In the genomic region with DNA sequence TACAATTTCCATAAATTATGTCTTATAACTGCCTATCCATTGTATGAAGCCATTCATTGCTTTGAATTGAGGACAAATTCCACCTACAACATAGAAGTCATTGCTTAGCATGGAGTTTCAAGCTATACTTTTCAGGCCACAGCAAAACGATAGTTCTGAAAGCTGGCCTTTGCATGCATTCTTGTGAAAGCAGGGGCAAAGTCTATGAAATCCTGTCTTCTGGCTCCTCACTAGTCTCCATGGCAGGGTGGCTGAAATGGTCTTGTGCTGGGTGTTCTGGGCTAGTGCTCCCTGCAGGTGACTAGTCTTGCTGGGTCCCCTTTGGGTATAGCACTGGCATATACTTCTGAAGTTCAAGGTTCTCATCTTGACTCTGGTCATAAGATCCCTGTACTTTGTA, we compare ENCODE assay signal across 13 cellular contexts.
DNase-seq lines count a peak whose midpoint lies in the region; ATAC-seq and TF ChIP-seq lines count a peak whose summit lies in the region.
"Had no signal": no experiment of that assay in that cellular context is flagged by ENCODE, and none has a peak within 500 bp of the region (broad histone marks: within the 10 kb centered on the region; RNA-seq: fewer than 3 reads in every experiment).

No MANE protein-coding gene starts in this region.

- H3K79me1 ChIP-seq in mesenchymal stem cell (replicated peaks; ENCODE audit: low read length, poor library complexity, severe bottlenecking) = no peaks in the 10 kb centered on the region

- no peaks in the 10 kb centered on the region for H3K27me3 ChIP-seq in mesenchymal stem cell (ENCODE audit: control insufficient read depth in 1 of 2, insufficient read depth in 1 of 2, low read length in 2 of 2)

- no peak for TF ChIP-seq CTCF in endothelial cell (IDR thresholded peaks at IDR 0.05; ENCODE audit: unreplicated experiment)

- peak overlapping the region; percentile 65 for H3K27ac Mint-ChIP-seq in endothelial cell (ENCODE audit: unreplicated experiment)
- H3K27ac Mint-ChIP-seq: CD4-positive, alpha-beta T cell had no signal

- H3K4me1 Mint-ChIP-seq in endothelial cell (ENCODE audit: unreplicated experiment) = peaks cover 11% of the 10 kb centered on the region

- no peaks in the 10 kb centered on the region for H3K36me3 ChIP-seq in mesenchymal stem cell (ENCODE audit: control insufficient read depth in 1 of 2, insufficient read depth in 2 of 2, low read depth in 1 of 2, low read length in 2 of 2)
- H3K36me3 ChIP-seq: HAP-1 had no signal

- WGBS in mesenchymal stem cell = 100% methylated on average over 1 of the region's 1 CpG

- ATAC-seq in GM21528 (IDR thresholded peaks at IDR 0.05; ENCODE audit: low FRiP score, unreplicated experiment) = no peak

- H4K8ac ChIP-seq in mesenchymal stem cell (ENCODE audit: low read length) = no peak overlapping the region

- H2AFZ ChIP-seq in mesenchymal stem cell (ENCODE audit: low read depth, low read length) = peak overlapping the region; percentile 51

- no peak overlapping the region for H2BK12ac ChIP-seq in mesenchymal stem cell (ENCODE audit: low read length in 2 of 2)

- H3K4me3 ChIP-seq in mesenchymal stem cell (ENCODE audit: insufficient read depth in 1 of 2, low read depth in 1 of 2, low read length in 2 of 2) = no peak overlapping the region
- H3K4me3 ChIP-seq: HAP-1 had no signal

- H2BK120ac ChIP-seq in mesenchymal stem cell (ENCODE audit: low read depth, low read length) = no peak overlapping the region

- H3K14ac ChIP-seq in mesenchymal stem cell (ENCODE audit: low read length in 2 of 2) = no peak overlapping the region

- H3K4me3 Mint-ChIP-seq in endothelial cell (ENCODE audit: unreplicated experiment) = no peak overlapping the region
- H3K4me3 Mint-ChIP-seq: CD4-positive, alpha-beta T cell had no signal

- H2AK5ac ChIP-seq in mesenchymal stem cell (ENCODE audit: low read length, severe bottlenecking) = no peak overlapping the region

- no peak overlapping the region for H3K9ac ChIP-seq in mesenchymal stem cell (ENCODE audit: low read length)

- H3K4me2 ChIP-seq in mesenchymal stem cell (ENCODE audit: low read length, poor library complexity, severe bottlenecking) = no peak overlapping the region

- H4K91ac ChIP-seq in mesenchymal stem cell (ENCODE audit: low read length) = no peak overlapping the region

- H3K9me3 Mint-ChIP-seq in endothelial cell (ENCODE audit: unreplicated experiment) = no peaks in the 10 kb centered on the region
- H3K9me3 Mint-ChIP-seq: CD4-positive, alpha-beta T cell had no signal

- DNase-seq in HuH-7 (ENCODE audit: low spot score) = peak; percentile 28
- no peak for DNase-seq in endothelial cell (ENCODE audit: low spot score)
- no peak for DNase-seq in mesenchymal stem cell
- no peak for DNase-seq in EL
- DNase-seq in kidney tubule cell (ENCODE audit: low spot score) = no peak
- DNase-seq: AML-193; CD4-positive, alpha-beta T cell; DMS153; DMS79; GF-D8 had no signal

- peak overlapping the region in 1 of 2 experiments; percentile 59 for H3K18ac ChIP-seq in mesenchymal stem cell (ENCODE audit: low read depth in 1 of 2, low read length in 2 of 2)

- H3K27me3 Mint-ChIP-seq in endothelial cell (ENCODE audit: unreplicated experiment) = no peaks in the 10 kb centered on the region
- H3K27me3 Mint-ChIP-seq: CD4-positive, alpha-beta T cell had no signal

- H3K36me3 Mint-ChIP-seq in endothelial cell (ENCODE audit: low read depth, unreplicated experiment) = no peaks in the 10 kb centered on the region

- H2BK5ac ChIP-seq in mesenchymal stem cell (ENCODE audit: low read depth, low read length, poor library complexity, severe bottlenecking) = no peak overlapping the region

- no peak overlapping the region for H3K23ac ChIP-seq in mesenchymal stem cell (ENCODE audit: low read length in 2 of 2)

- H2BK15ac ChIP-seq in mesenchymal stem cell (ENCODE audit: low read depth, poor library complexity, severe bottlenecking) = no peak overlapping the region

- H3K9me3 ChIP-seq in mesenchymal stem cell (ENCODE audit: control insufficient read depth, low read length) = peaks cover 9% of the 10 kb centered on the region
- H3K9me3 ChIP-seq: HAP-1 had no signal

- H3K4ac ChIP-seq in mesenchymal stem cell (ENCODE audit: low read depth in 1 of 2, low read length in 2 of 2) = no peak overlapping the region

- no peaks in the 10 kb centered on the region for H3K4me1 ChIP-seq in mesenchymal stem cell (ENCODE audit: control insufficient read depth, insufficient read depth, low read depth, low read length)
- H3K4me1 ChIP-seq: HAP-1 had no signal

- H3K27ac ChIP-seq in mesenchymal stem cell (ENCODE audit: low read length, poor library complexity, severe bottlenecking) = no peak overlapping the region
- H3K27ac ChIP-seq: C4-2B had no signal
